In the genomic region with DNA sequence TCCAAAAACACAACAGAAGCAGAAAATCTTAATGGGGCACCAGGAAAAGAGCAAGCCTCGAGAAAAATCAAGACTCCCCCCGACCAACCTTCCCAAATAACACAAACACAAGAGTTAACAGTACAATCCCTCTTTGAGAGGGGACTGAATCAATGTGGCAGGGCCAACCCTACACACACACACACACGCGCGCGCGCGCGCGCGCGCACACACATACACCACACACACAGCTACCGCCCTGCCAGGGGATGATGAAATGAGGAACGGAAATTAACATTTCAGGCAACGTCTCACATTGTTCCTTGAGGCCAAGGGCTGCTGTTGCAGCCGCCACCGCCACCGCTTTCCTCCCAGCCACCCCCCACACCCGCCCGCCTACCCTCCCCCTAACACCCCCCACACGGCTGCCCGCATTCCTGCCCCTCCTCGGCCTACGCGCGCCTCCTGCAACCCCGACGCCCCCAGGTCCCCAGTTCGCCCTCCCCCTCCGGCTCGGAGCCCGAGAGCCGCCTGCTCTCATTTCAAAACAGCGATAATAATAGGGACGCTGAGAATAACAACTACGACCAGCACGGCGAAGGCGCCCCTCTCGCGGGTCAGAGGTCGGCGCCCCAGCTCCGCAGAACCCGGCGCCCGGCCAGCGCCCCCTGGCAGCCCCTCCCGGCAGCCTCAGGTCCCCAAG, we compare ENCODE assay signal across 1 cellular context.
TF ChIP-seq lines count a peak whose summit lies in the region.

No MANE protein-coding gene starts in this region.

TF ChIP-seq in K562, 482 proteins besides CTCF, POLR2A, EP300 and RAD21 (continued from another document and continues in another):
- TF ChIP-seq RBM14 (IDR thresholded peaks at IDR 0.05; ENCODE audit: borderline replicate concordance, insufficient read depth, low read depth, low read length) (no peak), ZNF318 (IDR thresholded peaks at IDR 0.05; ENCODE audit: borderline replicate concordance in 1 of 2, low read depth in 1 of 2) (peak in 1 of 2 experiments; percentile 60; a peak in 1 of 4 replicates), TRIM28 (IDR thresholded peaks at IDR 0.05) (peak; percentile 42; the same call in 1 of the 2 replicates), ZC3H8 (IDR thresholded peaks at IDR 0.05) (no peak), KDM1A (IDR thresholded peaks at IDR 0.05) (peak in 1 of 2 experiments; percentile 15; a peak in 1 of 4 replicates), ETV5 (CRISPR knock-in tag; IDR thresholded peaks at IDR 0.05; ENCODE audit: low read depth) (peak; percentile 45; the same call in 1 of the 2 replicates), GMEB1 (CRISPR knock-in tag; IDR thresholded peaks at IDR 0.05) (no peak), FOXM1 (IDR thresholded peaks at IDR 0.05; ENCODE audit: low read depth) (no peak), FOXM1 (CRISPR knock-in tag; IDR thresholded peaks at IDR 0.05; ENCODE audit: low read depth) (no peak), ESRRA (IDR thresholded peaks at IDR 0.05; ENCODE audit: borderline replicate concordance, low read depth) (0 out of 2 replicates have a peak, but pooled peaks have one; percentile 18), EP400 (IDR thresholded peaks at IDR 0.05) (peak; percentile 97), ZNF134 (CRISPR knock-in tag; conservative IDR thresholded peaks at IDR 0.05) (no peak), GATA2 (CRISPR knock-in tag; IDR thresholded peaks at IDR 0.05) (no peak), POLR2H (tag; IDR thresholded peaks at IDR 0.05; ENCODE audit: low read depth) (peak; percentile 60), SAP30 (IDR thresholded peaks at IDR 0.05; ENCODE audit: borderline replicate concordance, insufficient read depth, low read depth, low read length, poor library complexity, severe bottlenecking) (peak; percentile 37), FOXK2 (conservative IDR thresholded peaks at IDR 0.05 in 1 of 2, IDR thresholded peaks at IDR 0.05 in 1 of 2; ENCODE audit: low read depth in 2 of 2) (peak; percentile 64 to 74; a peak in 3 of 4 replicates), ZNF766 (CRISPR knock-in tag; conservative IDR thresholded peaks at IDR 0.05) (0 out of 2 replicates have a peak, but pooled peaks have one; percentile 51), BDP1 (IDR thresholded peaks at IDR 0.05; ENCODE audit: insufficient read depth, insufficient read length) (no peak), ZEB2 (IDR thresholded peaks at IDR 0.05) (peak; percentile 34; the same call in 1 of the 2 replicates), CXXC5 (CRISPR knock-in tag; IDR thresholded peaks at IDR 0.05) (peak; percentile 70), PTRF (tag; IDR thresholded peaks at IDR 0.05) (no peak), CCNT2 (IDR thresholded peaks at IDR 0.05; ENCODE audit: borderline replicate concordance, extremely low read depth, insufficient read length, low read depth, low read length) (peak; percentile 36), MNT (conservative IDR thresholded peaks at IDR 0.05) (peak; percentile 90 to 92), CEBPG (CRISPR knock-in tag; IDR thresholded peaks at IDR 0.05) (peak; percentile 96), CEBPG (tag; conservative IDR thresholded peaks at IDR 0.05 in 1 of 2, IDR thresholded peaks at IDR 0.05 in 1 of 2) (peak; percentile 93 to 95), MYBL2 (IDR thresholded peaks at IDR 0.05; ENCODE audit: low read depth) (no peak), MYBL2 (CRISPR knock-in tag; IDR thresholded peaks at IDR 0.05; ENCODE audit: borderline replicate concordance) (no peak), ATF1 (CRISPR knock-in tag; IDR thresholded peaks at IDR 0.05) (no peak), ATF1 (tag; IDR thresholded peaks at IDR 0.05) (0 out of 2 replicates have a peak, but pooled peaks have one; percentile 26), ASH1L (IDR thresholded peaks at IDR 0.05; ENCODE audit: borderline replicate concordance, low read depth, partially characterized antibody) (peak; percentile 22), ELF2 (CRISPR knock-in tag; IDR thresholded peaks at IDR 0.05) (no peak), TAF1 (IDR thresholded peaks at IDR 0.05; ENCODE audit: control insufficient read depth, extremely low read depth, insufficient read depth, low read length, severe bottlenecking) (peak; percentile 70), FOXK1 (CRISPR knock-in tag; IDR thresholded peaks at IDR 0.05; ENCODE audit: borderline replicate concordance) (no peak), XRCC3 (IDR thresholded peaks at IDR 0.05) (no peak), MAZ (CRISPR knock-in tag; conservative IDR thresholded peaks at IDR 0.05 in 1 of 2, IDR thresholded peaks at IDR 0.05 in 1 of 2) (peak in 1 of 2 experiments; percentile 64; a peak in 2 of 4 replicates), MAFF (IDR thresholded peaks at IDR 0.05; ENCODE audit: low read length) (no peak)
- TF ChIP-seq, protein P1, sequence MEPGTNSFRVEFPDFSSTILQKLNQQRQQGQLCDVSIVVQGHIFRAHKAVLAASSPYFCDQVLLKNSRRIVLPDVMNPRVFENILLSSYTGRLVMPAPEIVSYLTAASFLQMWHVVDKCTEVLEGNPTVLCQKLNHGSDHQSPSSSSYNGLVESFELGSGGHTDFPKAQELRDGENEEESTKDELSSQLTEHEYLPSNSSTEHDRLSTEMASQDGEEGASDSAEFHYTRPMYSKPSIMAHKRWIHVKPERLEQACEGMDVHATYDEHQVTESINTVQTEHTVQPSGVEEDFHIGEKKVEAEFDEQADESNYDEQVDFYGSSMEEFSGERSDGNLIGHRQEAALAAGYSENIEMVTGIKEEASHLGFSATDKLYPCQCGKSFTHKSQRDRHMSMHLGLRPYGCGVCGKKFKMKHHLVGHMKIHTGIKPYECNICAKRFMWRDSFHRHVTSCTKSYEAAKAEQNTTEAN (CRISPR knock-in tag; IDR thresholded peaks at IDR 0.05) = no peak
- TF ChIP-seq, protein P2, sequence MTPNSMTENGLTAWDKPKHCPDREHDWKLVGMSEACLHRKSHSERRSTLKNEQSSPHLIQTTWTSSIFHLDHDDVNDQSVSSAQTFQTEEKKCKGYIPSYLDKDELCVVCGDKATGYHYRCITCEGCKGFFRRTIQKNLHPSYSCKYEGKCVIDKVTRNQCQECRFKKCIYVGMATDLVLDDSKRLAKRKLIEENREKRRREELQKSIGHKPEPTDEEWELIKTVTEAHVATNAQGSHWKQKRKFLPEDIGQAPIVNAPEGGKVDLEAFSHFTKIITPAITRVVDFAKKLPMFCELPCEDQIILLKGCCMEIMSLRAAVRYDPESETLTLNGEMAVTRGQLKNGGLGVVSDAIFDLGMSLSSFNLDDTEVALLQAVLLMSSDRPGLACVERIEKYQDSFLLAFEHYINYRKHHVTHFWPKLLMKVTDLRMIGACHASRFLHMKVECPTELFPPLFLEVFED (CRISPR knock-in tag; conservative IDR thresholded peaks at IDR 0.05) = 0 out of 2 replicates have a peak, but pooled peaks have one; percentile 8
- TF ChIP-seq, protein P3, sequence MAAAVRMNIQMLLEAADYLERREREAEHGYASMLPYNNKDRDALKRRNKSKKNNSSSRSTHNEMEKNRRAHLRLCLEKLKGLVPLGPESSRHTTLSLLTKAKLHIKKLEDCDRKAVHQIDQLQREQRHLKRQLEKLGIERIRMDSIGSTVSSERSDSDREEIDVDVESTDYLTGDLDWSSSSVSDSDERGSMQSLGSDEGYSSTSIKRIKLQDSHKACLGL (CRISPR knock-in tag; IDR thresholded peaks at IDR 0.05; ENCODE audit: borderline replicate concordance, poor library complexity, severe bottlenecking) = no peak
- TF ChIP-seq, protein P4, sequence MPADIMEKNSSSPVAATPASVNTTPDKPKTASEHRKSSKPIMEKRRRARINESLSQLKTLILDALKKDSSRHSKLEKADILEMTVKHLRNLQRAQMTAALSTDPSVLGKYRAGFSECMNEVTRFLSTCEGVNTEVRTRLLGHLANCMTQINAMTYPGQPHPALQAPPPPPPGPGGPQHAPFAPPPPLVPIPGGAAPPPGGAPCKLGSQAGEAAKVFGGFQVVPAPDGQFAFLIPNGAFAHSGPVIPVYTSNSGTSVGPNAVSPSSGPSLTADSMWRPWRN (IDR thresholded peaks at IDR 0.05; ENCODE audit: low read depth) = no peak
- TF ChIP-seq, protein P5, sequence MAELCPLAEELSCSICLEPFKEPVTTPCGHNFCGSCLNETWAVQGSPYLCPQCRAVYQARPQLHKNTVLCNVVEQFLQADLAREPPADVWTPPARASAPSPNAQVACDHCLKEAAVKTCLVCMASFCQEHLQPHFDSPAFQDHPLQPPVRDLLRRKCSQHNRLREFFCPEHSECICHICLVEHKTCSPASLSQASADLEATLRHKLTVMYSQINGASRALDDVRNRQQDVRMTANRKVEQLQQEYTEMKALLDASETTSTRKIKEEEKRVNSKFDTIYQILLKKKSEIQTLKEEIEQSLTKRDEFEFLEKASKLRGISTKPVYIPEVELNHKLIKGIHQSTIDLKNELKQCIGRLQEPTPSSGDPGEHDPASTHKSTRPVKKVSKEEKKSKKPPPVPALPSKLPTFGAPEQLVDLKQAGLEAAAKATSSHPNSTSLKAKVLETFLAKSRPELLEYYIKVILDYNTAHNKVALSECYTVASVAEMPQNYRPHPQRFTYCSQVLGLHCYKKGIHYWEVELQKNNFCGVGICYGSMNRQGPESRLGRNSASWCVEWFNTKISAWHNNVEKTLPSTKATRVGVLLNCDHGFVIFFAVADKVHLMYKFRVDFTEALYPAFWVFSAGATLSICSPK (IDR thresholded peaks at IDR 0.05; ENCODE audit: borderline replicate concordance) = no peak
